Comparison of ENCODE assay signal across 18 cellular contexts in the genomic region with DNA sequence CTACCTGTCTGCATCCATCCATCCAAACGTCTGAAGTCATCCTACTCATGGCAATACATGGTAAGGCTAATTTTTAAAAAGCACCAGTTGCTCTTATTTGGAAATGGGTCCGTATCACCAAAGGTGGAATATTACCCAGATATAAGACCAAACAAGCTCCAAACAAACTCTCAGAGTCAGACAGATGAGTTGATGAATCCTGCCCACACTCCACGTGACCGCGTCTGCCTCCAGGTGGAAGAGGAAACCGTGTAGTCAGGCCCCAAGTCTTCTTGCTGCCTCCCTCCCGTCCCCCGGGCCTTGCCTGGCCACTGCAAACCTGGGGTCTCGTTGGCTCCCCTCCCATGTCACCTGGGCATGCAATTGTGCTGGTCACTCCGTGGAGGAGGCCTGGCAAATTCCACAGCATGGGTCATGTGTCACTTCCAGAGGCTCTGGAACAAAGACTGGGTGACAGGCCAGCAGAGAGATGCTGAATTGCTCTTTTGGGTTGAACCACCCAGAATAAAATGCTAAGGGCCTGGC. TPM values are rescaled to one million over a fixed set of nuclear protein-coding genes. Genes with fewer than 3 reads are reported as not detected.
"Had no signal": no experiment of that assay in that cellular context is flagged by ENCODE, and none has a peak within 500 bp of the region (broad histone marks: within the 10 kb centered on the region; RNA-seq: fewer than 3 reads in every experiment).

No MANE protein-coding gene starts in this region.

- H3K4me3 ChIP-seq: tibial artery, vagina had no signal

- DNase-seq: activated CD4-positive, alpha-beta T cell treated with anti-CD3 and anti-CD28 coated beads, Interleukin-2, amount 10 ng/mL, durations not matched to agents 7 days and 5 days; activated naive CD4-positive, alpha-beta T cell; activated naive CD8-positive, alpha-beta T cell treated with anti-CD3 and anti-CD28 coated beads, Interleukin-2, amount 10 ng/mL, durations not matched to agents 7 days and 5 days; activated T-cell treated with anti-CD3 and anti-CD28 coated beads for 4 hours; anterior cingulate cortex; brain microvascular endothelial cell; cerebellar nuclear complex; effector memory CD4-positive, alpha-beta T cell; foreskin melanocyte; T-helper 2 cell had no signal

- ATAC-seq: stimulated activated memory B cell treated with anti-CD40 and anti-IgM and Interleukin-4, amounts not matched to agents 10 μg/mL and 1 μg/mL and 100 μg/mL, for 72 hours had no signal

- H3K36me3 ChIP-seq: brain microvascular endothelial cell, tibial artery, vagina had no signal

- H3K9me3 ChIP-seq: tibial artery, vagina had no signal

- H2AFZ ChIP-seq: parathyroid adenoma had no signal

- H3K27ac ChIP-seq: brain microvascular endothelial cell, parathyroid adenoma, tibial artery, vagina had no signal

- H3K79me2 ChIP-seq: parathyroid adenoma had no signal

- H3K9ac ChIP-seq: parathyroid adenoma had no signal

- H3K4me1 ChIP-seq: parathyroid adenoma, vagina had no signal

- H3K27me3 ChIP-seq: tibial artery, vagina had no signal

RNA-seq across cellular contexts. Expression of gene CTCFL, which starts 31.8 kb away (rescaled TPM):
- total RNA-seq: activated CD4-positive, alpha-beta T cell treated with anti-CD3 and anti-CD28 coated beads, Interleukin-2, amount 10 ng/mL, durations not matched to agents 7 days and 5 days; activated CD8-positive, alpha-beta memory T cell treated with anti-CD3 and anti-CD28 coated beads for 36 hours; activated naive CD8-positive, alpha-beta T cell treated with anti-CD3 and anti-CD28 coated beads, Interleukin-2, amount 10 ng/mL, durations not matched to agents 7 days and 5 days; fibroblast of lung; lung microvascular endothelial cell; renal cortical epithelial cell; vagina had no signal
- polyA plus RNA-seq: fibroblast of lung had no signal
